8 cellular contexts compared by ENCODE assay signal in the genomic region with DNA sequence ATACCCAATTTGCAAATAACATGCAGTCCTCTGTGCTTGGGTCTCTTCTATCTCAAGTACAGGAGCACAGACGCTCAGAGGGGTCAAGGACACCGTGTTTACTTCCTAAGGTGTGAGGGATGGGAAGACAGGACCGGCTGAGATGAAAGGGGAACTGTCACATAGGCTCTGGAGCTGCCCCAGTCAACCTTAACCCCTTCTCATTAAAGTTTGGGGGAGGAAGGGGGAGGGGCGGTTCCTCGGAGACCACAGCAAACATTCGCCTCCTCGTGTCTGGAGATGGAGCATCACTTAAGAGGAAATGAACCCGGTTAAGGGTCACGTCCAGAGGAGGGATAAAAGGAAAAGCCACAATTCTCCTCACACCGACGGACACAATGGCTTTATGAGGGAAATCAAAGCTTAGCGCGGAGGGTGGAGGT. TPM values are rescaled to one million over a fixed set of nuclear protein-coding genes. Genes with fewer than 3 reads are reported as not detected.
DNase-seq lines count a peak whose midpoint lies in the region; ATAC-seq and TF ChIP-seq lines count a peak whose summit lies in the region.

No MANE protein-coding gene starts in this region.

- 5% methylated on average over 13 of the region's 13 CpGs for WGBS in suprapubic skin

- ATAC-seq in HG03196 (IDR thresholded peaks at IDR 0.05; ENCODE audit: unreplicated experiment) = no peak

- H3K27ac ChIP-seq in angular gyrus (ENCODE audit: low read depth, low read length) (peak overlapping the region; percentile 14), suprapubic skin (peak overlapping the region; percentile 79)

- peaks cover 75% of the 10 kb centered on the region for H3K4me1 ChIP-seq in suprapubic skin

- H3K4me1 Mint-ChIP-seq in T-helper 2 cell treated with Interferon-gamma antibody and Interleukin-4, amounts not matched to agents 5 μg/mL and 100 μg/mL, for 36 hours (ENCODE audit: low read depth) = peaks cover 9% of the 10 kb centered on the region

- no peak for TF ChIP-seq CTCF in kidney epithelial cell (IDR thresholded peaks at IDR 0.05; ENCODE audit: insufficient read depth, low read length, poor library complexity, severe bottlenecking)
- no peak for TF ChIP-seq CTCF in suprapubic skin (IDR thresholded peaks at IDR 0.05)

- peaks cover 80% of the 10 kb centered on the region for H3K27me3 Mint-ChIP-seq in T-helper 2 cell treated with Interferon-gamma antibody and Interleukin-4, amounts not matched to agents 5 μg/mL and 100 μg/mL, for 36 hours (ENCODE audit: low read depth)

- H3K36me3 Mint-ChIP-seq in T-helper 2 cell treated with Interferon-gamma antibody and Interleukin-4, amounts not matched to agents 5 μg/mL and 100 μg/mL, for 36 hours (ENCODE audit: low read depth) = no peaks in the 10 kb centered on the region

- H3K36me3 ChIP-seq in kidney epithelial cell (ENCODE audit: control insufficient read depth, insufficient read depth, low read length) = peaks cover 2% of the 10 kb centered on the region
- H3K36me3 ChIP-seq in suprapubic skin = no peaks in the 10 kb centered on the region

- no peaks in the 10 kb centered on the region for H3K9me3 Mint-ChIP-seq in T-helper 2 cell treated with Interferon-gamma antibody and Interleukin-4, amounts not matched to agents 5 μg/mL and 100 μg/mL, for 36 hours

- H3K4me3 Mint-ChIP-seq in T-helper 2 cell treated with Interferon-gamma antibody and Interleukin-4, amounts not matched to agents 5 μg/mL and 100 μg/mL, for 36 hours = peak overlapping the region; percentile 83

- no peak overlapping the region for H3K27ac Mint-ChIP-seq in T-helper 2 cell treated with Interferon-gamma antibody and Interleukin-4, amounts not matched to agents 5 μg/mL and 100 μg/mL, for 36 hours

- no peak for TF ChIP-seq POLR2A in suprapubic skin (IDR thresholded peaks at IDR 0.05)

- TF ChIP-seq EP300 in suprapubic skin (IDR thresholded peaks at IDR 0.05) = no peak

- H3K4me3 ChIP-seq in kidney epithelial cell (ENCODE audit: low read depth, low read length) (peak overlapping the region; percentile 66), suprapubic skin (peak overlapping the region; percentile 73)

- no peak for DNase-seq in T-helper 2 cell treated with Interferon-gamma antibody and Interleukin-4, amounts not matched to agents 5 μg/mL and 100 μg/mL, for 36 hours (ENCODE audit: low spot score)
- DNase-seq in T-helper 2 cell = no peak
- DNase-seq in kidney epithelial cell (ENCODE audit: low read depth) = no peak
- no peak for DNase-seq in suprapubic skin (ENCODE audit: low spot score in 2 of 2)
- no peak for DNase-seq in NCI-H526 (lab: John Stamatoyannopoulos, UW)
- no peak for DNase-seq in ecto neural progenitor cell (ENCODE audit: low spot score)

- H3K27me3 ChIP-seq in kidney epithelial cell (ENCODE audit: control insufficient read depth, insufficient read depth, low read length) = peaks cover 4% of the 10 kb centered on the region
- H3K27me3 ChIP-seq in suprapubic skin = no peaks in the 10 kb centered on the region

- no peaks in the 10 kb centered on the region for H3K9me3 ChIP-seq in suprapubic skin

RNA-seq across cellular contexts. Expression of a gene that starts 1.1 kb away (rescaled TPM):
- total RNA-seq in kidney epithelial cell (12.0 and 12.2 TPM in 2 replicates), suprapubic skin (10 to 100 TPM; 55.7 to 71.8 (median 66.8) TPM)
